27 cellular contexts compared by ENCODE assay signal in genomic region chr1:246549665-246550064, GRCh38. TPM values are rescaled to one million over a fixed set of nuclear protein-coding genes. Genes with fewer than 3 reads are reported as not detected.
A peak's percentile ranks its signal among the peaks of the same experiment; 100 is the strongest.
DNase-seq lines count a peak whose midpoint lies in the region; ATAC-seq, FAIRE-seq and TF ChIP-seq lines count a peak whose summit lies in the region.
"Had no signal": no experiment of that assay in that cellular context is flagged by ENCODE, and none has a peak within 500 bp of the region (broad histone marks: within the 10 kb centered on the region; RNA-seq: fewer than 3 reads in every experiment).

No MANE protein-coding gene starts in this region.

- no TSS peak for BruUV-seq in HepG2 (replicated peaks; lab: Mats Ljungman, UMichigan)

- H3K4me3 ChIP-seq in liver (ENCODE audit: low read depth in 1 of 3, low read length in 3 of 3) (no peak overlapping the region), HepG2 (replicated peaks in 1 of 3; ENCODE audit: insufficient read depth in 1 of 3, low read depth in 2 of 3, low read length in 3 of 3) (no peak overlapping the region), thyroid gland (replicated peaks in 1 of 3) (no peak overlapping the region)
- H3K4me3 ChIP-seq: BLaER1, GM12878 had no signal

- no peaks in the 10 kb centered on the region for H3K27me3 ChIP-seq in liver (ENCODE audit: control insufficient read depth in 4 of 4, insufficient read depth in 4 of 4, low read length in 3 of 4)
- H3K27me3 ChIP-seq in HepG2 (ENCODE audit: control insufficient read depth in 1 of 2, insufficient read depth in 2 of 2, low read length in 2 of 2) = no peaks in the 10 kb centered on the region
- no peaks in the 10 kb centered on the region for H3K27me3 ChIP-seq in thyroid gland
- H3K27me3 ChIP-seq: BE2C, BLaER1 had no signal

- CTCF ChIA-PET in HepG2 (lab: Yijun Ruan, JAX; ENCODE audit: low intra/inter-chr PET ratio, low total read pairs) = no interaction called here

- TF ChIP-seq EP300 in HepG2 (IDR thresholded peaks at IDR 0.05; ENCODE audit: low read depth in 2 of 2, low read length in 2 of 2) (no peak), HepG2 (CRISPR knock-in tag; IDR thresholded peaks at IDR 0.05; ENCODE audit: borderline replicate concordance) (no peak)

- WGBS in liver = 44% methylated on average over 4 of the region's 4 CpGs
- WGBS in HepG2 (ENCODE audit: low lambda C conversion rate) = 94% methylated on average over 4 of the region's 4 CpGs
- WGBS in thyroid gland, 2 donors = 21 to 30% methylated on average over 4 of the region's 4 CpGs

- TF ChIP-seq POLR2A in HepG2 (IDR thresholded peaks at IDR 0.05; ENCODE audit: insufficient read depth in 1 of 2, low read depth in 2 of 2, low read length in 2 of 2) = no peak
- TF ChIP-seq POLR2A in thyroid gland (IDR thresholded peaks at IDR 0.05) = no peak

- DNase-seq in HepG2 (ENCODE audit: low spot score) (no peak), left lobe of liver (ENCODE audit: low spot score) (no peak), thyroid gland (peak; percentile 72), left ventricle myocardium superior (no peak), NCI-H2107 treated with DMSO at 0.1 percent for 48 hours (lab: John Stamatoyannopoulos, UW; ENCODE audit: unreplicated experiment) (no peak), NCI-H446 treated with DMSO at 0.1 percent for 48 hours (lab: John Stamatoyannopoulos, UW) (no peak)
- DNase-seq: 8988T; ACHN; BE2C; C1 segment of cervical spinal cord; CD4-positive, alpha-beta memory T cell; CD4-positive, CD25-positive, alpha-beta regulatory T cell; CD8-positive, alpha-beta memory T cell; COR-L47; DMS 273 treated with DMSO at 0.1 percent for 48 hours; DMS153; DMS53; DMS79; DND-41; EL; GDM1 had no signal

- H3K4me2 ChIP-seq in HepG2 (ENCODE audit: low read depth, low read length) = no peak overlapping the region
- H3K4me2 ChIP-seq: BLaER1 had no signal

- H3K27ac ChIP-seq in liver (ENCODE audit: low read depth in 1 of 2, low read length in 2 of 2) (no peak overlapping the region), HepG2 (ENCODE audit: extremely low read length, insufficient read depth, low read length) (no peak overlapping the region), thyroid gland (peak overlapping the region; percentile 18 to 88 (median 64))
- H3K27ac ChIP-seq: BLaER1 had no signal

- TF ChIP-seq CTCF in liver (IDR thresholded peaks at IDR 0.05; ENCODE audit: low read depth, low read length, missing input control) = no peak
- TF ChIP-seq CTCF in HepG2 (CRISPR knock-in tag; IDR thresholded peaks at IDR 0.05) = no peak
- TF ChIP-seq CTCF in thyroid gland (IDR thresholded peaks at IDR 0.05) = no peak

- H3K79me2 ChIP-seq in HepG2 (ENCODE audit: insufficient read depth, low read length) = peaks cover 5% of the 10 kb centered on the region

- intact Hi-C loops in HepG2 (cut with micrococcal nuclease; ENCODE audit: unreplicated experiment) (no loop called here), thyroid gland (cut with DNase I) (loop anchor here (10.0 kb wide), 1 partner anchor 45 kb away; the partner anchor contains the start of gene SMYD3), left ventricle myocardium superior (cut with micrococcal nuclease) (no loop called here)

- ATAC-seq in HepG2 (no peak), left lobe of liver (peak; percentile 68), left ventricle myocardium superior (no peak)
- ATAC-seq: GM12878 had no signal

- POLR2A ChIA-PET in HepG2 (lab: Yijun Ruan, JAX) = no interaction called here

- H4K20me1 ChIP-seq in HepG2 (ENCODE audit: insufficient read depth, low read length) = no peaks in the 10 kb centered on the region; the same call in 1 of the 2 replicates

- in situ Hi-C loops in HepG2 (cut with HindIII; ENCODE audit: extremely low pct_ligation_motif_present, low pct_unique_long_range_greater_than_20kb) = no loop called here

- H2AFZ ChIP-seq in HepG2 (ENCODE audit: low read length) = no peak overlapping the region

- H3K36me3 ChIP-seq in liver (ENCODE audit: control insufficient read depth in 4 of 4, insufficient read depth in 3 of 4, low read depth in 1 of 4, low read length in 3 of 4) (peaks cover 0 to 24% (median 17%) of the 10 kb centered on the region in 4 donors), HepG2 (replicated peaks in 1 of 2; ENCODE audit: control insufficient read depth in 1 of 2, insufficient read depth in 2 of 2, low read length in 2 of 2) (peaks cover 23 to 57% of the 10 kb centered on the region in 2 experiments), thyroid gland (peaks cover 6 to 16% of the 10 kb centered on the region in 2 donors)

- FAIRE-seq in HepG2 (lab: Jason Lieb, UNC) = no peak
- FAIRE-seq: A204.1, GM12878, GM12892, GM18507 had no signal

- H3K9ac ChIP-seq in liver (ENCODE audit: low read depth in 1 of 2, low read length in 2 of 2) (no peak overlapping the region), HepG2 (ENCODE audit: insufficient read depth, low read depth, low read length) (no peak overlapping the region)
- H3K9ac ChIP-seq: BLaER1 had no signal

- TF ChIP-seq RAD21 in liver (IDR thresholded peaks at IDR 0.05) (peak in 1 of 2 donors; percentile 38), HepG2 (CRISPR knock-in tag; IDR thresholded peaks at IDR 0.05) (no peak)

- H3K9me3 ChIP-seq in liver (ENCODE audit: control insufficient read depth in 4 of 4, low read length in 3 of 4) (no peaks in the 10 kb centered on the region), HepG2 (ENCODE audit: low read length) (no peaks in the 10 kb centered on the region), thyroid gland (no peaks in the 10 kb centered on the region)
- H3K9me3 ChIP-seq: BE2C, BLaER1 had no signal

- H3K4me1 ChIP-seq in liver (ENCODE audit: control insufficient read depth in 4 of 4, insufficient read depth in 4 of 4, low read length in 3 of 4) = peaks cover 0 to 11% (median 2%) of the 10 kb centered on the region in 4 donors
- no peaks in the 10 kb centered on the region for H3K4me1 ChIP-seq in HepG2 (ENCODE audit: insufficient read depth, low read length)
- peaks cover 36 to 40% of the 10 kb centered on the region in 2 donors for H3K4me1 ChIP-seq in thyroid gland
- H3K4me1 ChIP-seq: BE2C, BLaER1 had no signal

RNA-seq across cellular contexts. Expression of gene TFB2M, which starts 16.4 kb away (rescaled TPM):
- total RNA-seq in liver (10 to 100 TPM; 15.0 to 26.4 TPM), HepG2 (2016; rRNA removed; fragmentation: Illumina TruSeq; extraction: Trizol) (31.4 and 45.9 TPM in 2 replicates), left lobe of liver (14.1 TPM), thyroid gland (10 to 100 TPM; 12.2 to 21.9 (median 15.9) TPM), left ventricle myocardium superior (17.4 TPM)
- polyA plus RNA-seq in liver (10 to 100 TPM; 21.9 to 25.2 TPM), HepG2 (2011; rRNA removed) (12.0 and 15.7 TPM in 2 replicates)
- total RNA-seq in HepG2 (2016; cell fraction: cytosol; rRNA removed; fragmentation: Illumina TruSeq; extraction: Trizol; ENCODE audit: low read depth) = 8.9 and 9.8 TPM in 2 replicates
- total RNA-seq in HepG2 (2016; cell fraction: insoluble cytoplasmic fraction; rRNA removed; fragmentation: Illumina TruSeq; extraction: Trizol) = 32.2 and 43.1 TPM in 2 replicates
- total RNA-seq in HepG2 (2016; cell fraction: membrane; rRNA removed; fragmentation: Illumina TruSeq; extraction: Trizol) = 9.8 and 12.0 TPM in 2 replicates
- 17.5 and 20.5 TPM in 2 replicates for total RNA-seq in HepG2 (2016; cell fraction: nucleus; rRNA removed; fragmentation: Illumina TruSeq; extraction: Trizol)
- polyA plus RNA-seq in HepG2 (2011; cell fraction: cytosol; rRNA removed) = 7.1 and 10.0 TPM in 2 replicates
- 5.1 and 5.6 TPM in 2 replicates for polyA plus RNA-seq in HepG2 (2011; cell fraction: nucleus; rRNA removed)
- polyA plus RNA-seq in HepG2 (2012) = 15.8 and 18.7 TPM in 2 replicates
- polyA plus RNA-seq in HepG2 (2016; cell fraction: cytosol; fragmentation: Illumina TruSeq; extraction: Trizol; ENCODE audit: low read depth) = 3.6 and 3.8 TPM in 2 replicates
- polyA plus RNA-seq in HepG2 (2016; cell fraction: insoluble cytoplasmic fraction; fragmentation: Illumina TruSeq; extraction: Trizol; ENCODE audit: low read depth) = 39.9 and 41.4 TPM in 2 replicates
- 6.0 and 6.8 TPM in 2 replicates for polyA plus RNA-seq in HepG2 (2016; cell fraction: membrane; fragmentation: Illumina TruSeq; extraction: Trizol; ENCODE audit: low read depth)
- polyA plus RNA-seq in HepG2 (2016; cell fraction: nucleus; fragmentation: Illumina TruSeq; extraction: Trizol; ENCODE audit: insufficient read depth, low read depth) = 21.1 and 23.0 TPM in 2 replicates
- polyA minus RNA-seq in HepG2 (2011; rRNA and poly(A)+ RNA removed; ENCODE audit: low replicate concordance) = 4.7 and 9.6 TPM in 2 replicates
- 5.7 and 6.9 TPM in 2 replicates for polyA minus RNA-seq in HepG2 (2011; cell fraction: cytosol; rRNA and poly(A)+ RNA removed)
- polyA minus RNA-seq in HepG2 (2011; cell fraction: nucleus; rRNA and poly(A)+ RNA removed) = 13.8 and 14.8 TPM in 2 replicates

RNA-seq across cellular contexts. Expression of gene CNST, which starts 16.6 kb away (rescaled TPM):
- 10 to 100 TPM; 12.7 to 36.3 TPM for total RNA-seq in liver
- polyA plus RNA-seq in liver = 10 to 100 TPM in 1 of 2 donors, 1 to 10 TPM in 1; 6.1 to 11.6 TPM
- total RNA-seq in HepG2 (2016; rRNA removed; fragmentation: Illumina TruSeq; extraction: Trizol) = 12.4 and 15.7 TPM in 2 replicates
- total RNA-seq in HepG2 (2016; cell fraction: cytosol; rRNA removed; fragmentation: Illumina TruSeq; extraction: Trizol; ENCODE audit: low read depth) = 8.5 and 9.1 TPM in 2 replicates
- total RNA-seq in HepG2 (2016; cell fraction: insoluble cytoplasmic fraction; rRNA removed; fragmentation: Illumina TruSeq; extraction: Trizol) = 12.0 and 15.5 TPM in 2 replicates
- total RNA-seq in HepG2 (2016; cell fraction: membrane; rRNA removed; fragmentation: Illumina TruSeq; extraction: Trizol) = 7.1 and 7.9 TPM in 2 replicates
- 12.9 and 18.4 TPM in 2 replicates for total RNA-seq in HepG2 (2016; cell fraction: nucleus; rRNA removed; fragmentation: Illumina TruSeq; extraction: Trizol)
- 6.3 and 6.4 TPM in 2 replicates for polyA plus RNA-seq in HepG2 (2011; rRNA removed)
- polyA plus RNA-seq in HepG2 (2011; cell fraction: cytosol; rRNA removed) = 3.1 and 5.0 TPM in 2 replicates
- 5.9 and 6.8 TPM in 2 replicates for polyA plus RNA-seq in HepG2 (2011; cell fraction: nucleus; rRNA removed)
- polyA plus RNA-seq in HepG2 (2012) = 7.3 and 9.2 TPM in 2 replicates
- polyA plus RNA-seq in HepG2 (2016; cell fraction: cytosol; fragmentation: Illumina TruSeq; extraction: Trizol; ENCODE audit: low read depth) = 1.2 and 1.3 TPM in 2 replicates
- 9.3 and 11.1 TPM in 2 replicates for polyA plus RNA-seq in HepG2 (2016; cell fraction: insoluble cytoplasmic fraction; fragmentation: Illumina TruSeq; extraction: Trizol; ENCODE audit: low read depth)
- 2.1 and 2.4 TPM in 2 replicates for polyA plus RNA-seq in HepG2 (2016; cell fraction: membrane; fragmentation: Illumina TruSeq; extraction: Trizol; ENCODE audit: low read depth)
- polyA plus RNA-seq in HepG2 (2016; cell fraction: nucleus; fragmentation: Illumina TruSeq; extraction: Trizol; ENCODE audit: insufficient read depth, low read depth) = 14.1 and 14.2 TPM in 2 replicates
- 8.5 and 12.2 TPM in 2 replicates for polyA minus RNA-seq in HepG2 (2011; rRNA and poly(A)+ RNA removed; ENCODE audit: low replicate concordance)
- polyA minus RNA-seq in HepG2 (2011; cell fraction: cytosol; rRNA and poly(A)+ RNA removed) = 6.3 and 8.2 TPM in 2 replicates
- polyA minus RNA-seq in HepG2 (2011; cell fraction: nucleus; rRNA and poly(A)+ RNA removed) = 35.5 and 40.3 TPM in 2 replicates
- 16.5 TPM for total RNA-seq in left lobe of liver
- 10 to 100 TPM; 38.8 to 49.5 (median 41.7) TPM for total RNA-seq in thyroid gland
- 20.2 TPM for total RNA-seq in left ventricle myocardium superior

RNA-seq across cellular contexts. Expression of gene SMYD3, which starts 42.6 kb away (rescaled TPM):
- total RNA-seq in liver (1 to 10 TPM; 7.9 to 9.1 TPM), HepG2 (2016; rRNA removed; fragmentation: Illumina TruSeq; extraction: Trizol) (27.7 and 32.9 TPM in 2 replicates), left lobe of liver (6.7 TPM), thyroid gland (100 to 1,000 TPM in 1 of 4 donors, 10 to 100 TPM in 3; 33.7 to 105 (median 51.4) TPM), left ventricle myocardium superior (8.2 TPM)
- polyA plus RNA-seq in liver (1 to 10 TPM; 3.1 to 8.1 TPM), HepG2 (2011; rRNA removed) (29.2 and 35.8 TPM in 2 replicates)
- 54.0 and 56.1 TPM in 2 replicates for total RNA-seq in HepG2 (2016; cell fraction: cytosol; rRNA removed; fragmentation: Illumina TruSeq; extraction: Trizol; ENCODE audit: low read depth)
- total RNA-seq in HepG2 (2016; cell fraction: insoluble cytoplasmic fraction; rRNA removed; fragmentation: Illumina TruSeq; extraction: Trizol) = 24.8 and 37.8 TPM in 2 replicates
- total RNA-seq in HepG2 (2016; cell fraction: membrane; rRNA removed; fragmentation: Illumina TruSeq; extraction: Trizol) = 35.4 and 37.3 TPM in 2 replicates
- total RNA-seq in HepG2 (2016; cell fraction: nucleus; rRNA removed; fragmentation: Illumina TruSeq; extraction: Trizol) = 28.7 and 30.4 TPM in 2 replicates
- 19.7 and 23.0 TPM in 2 replicates for polyA plus RNA-seq in HepG2 (2011; cell fraction: cytosol; rRNA removed)
- 10.9 and 13.1 TPM in 2 replicates for polyA plus RNA-seq in HepG2 (2011; cell fraction: nucleus; rRNA removed)
- 44.3 and 60.7 TPM in 2 replicates for polyA plus RNA-seq in HepG2 (2012)
- polyA plus RNA-seq in HepG2 (2016; cell fraction: cytosol; fragmentation: Illumina TruSeq; extraction: Trizol; ENCODE audit: low read depth) = 30.9 and 35.7 TPM in 2 replicates
- 37.3 and 37.7 TPM in 2 replicates for polyA plus RNA-seq in HepG2 (2016; cell fraction: insoluble cytoplasmic fraction; fragmentation: Illumina TruSeq; extraction: Trizol; ENCODE audit: low read depth)
- 25.1 and 29.0 TPM in 2 replicates for polyA plus RNA-seq in HepG2 (2016; cell fraction: membrane; fragmentation: Illumina TruSeq; extraction: Trizol; ENCODE audit: low read depth)
- polyA plus RNA-seq in HepG2 (2016; cell fraction: nucleus; fragmentation: Illumina TruSeq; extraction: Trizol; ENCODE audit: insufficient read depth, low read depth) = 17.8 and 20.2 TPM in 2 replicates
- polyA minus RNA-seq in HepG2 (2011; rRNA and poly(A)+ RNA removed; ENCODE audit: low replicate concordance) = 37.6 and 43.7 TPM in 2 replicates
- 11.4 and 12.4 TPM in 2 replicates for polyA minus RNA-seq in HepG2 (2011; cell fraction: cytosol; rRNA and poly(A)+ RNA removed)
- polyA minus RNA-seq in HepG2 (2011; cell fraction: nucleus; rRNA and poly(A)+ RNA removed) = 59.6 and 65.0 TPM in 2 replicates

Comparison
In these comparisons a context has a peak if more than half of its experiments do, and no peak if none do; other contexts are left out.
1. H3K27ac ChIP-seq: peak in thyroid gland (3 of 3); none in liver (0 of 2) and HepG2 (single experiment).
2. DNase-seq: peak in thyroid gland (2 of 2); none in HepG2 (single experiment), left lobe of liver (single experiment), left ventricle myocardium superior (single experiment), NCI-H2107 treated with DMSO at 0.1 percent for 48 hours (single experiment) and NCI-H446 treated with DMSO at 0.1 percent for 48 hours (single experiment).